ENCODE assay signal across 31 cellular contexts in genomic region chr2:118817469-118817868, GRCh38. TPM values are rescaled to one million over a fixed set of nuclear protein-coding genes. Genes with fewer than 3 reads are reported as not detected.
"Had no signal": no experiment of that assay in that cellular context is flagged by ENCODE, and none has a peak within 500 bp of the region (broad histone marks: within the 10 kb centered on the region; RNA-seq: fewer than 3 reads in every experiment).

No MANE protein-coding gene starts in this region.

- H3K36me3 Mint-ChIP-seq: naive thymus-derived CD8-positive, alpha-beta T cell; natural killer cell treated with Interleukin-12 subunit alpha and Interleukin-12 subunit beta and Interleukin-15 and Interleukin-18, amount 100 ng/mL, for 72 hours; stimulated activated effector memory CD8-positive, alpha-beta T cell treated with anti-CD3 and anti-CD28 coated beads, Interleukin-12 subunit alpha, Interleukin-12 subunit beta, amount 100 ng/mL, for 72 hours; stimulated activated naive B cell treated with anti-CD40 and anti-IgM and Interleukin-4, amounts not matched to agents 10 μg/mL and 1 μg/mL and 100 μg/mL, for 72 hours; type B pancreatic cell had no signal

- DNase-seq: naive thymus-derived CD8-positive, alpha-beta T cell; nephron progenitor cell; occipital lobe; ovary; posterior cingulate gyrus; psoas muscle; right cardiac atrium; right lobe of liver; sigmoid colon; small intestine; stimulated activated CD4-positive, alpha-beta T cell treated with anti-CD3 and anti-CD28 coated beads, Interleukin-15, amount 100 ng/mL, for 24 hours; stimulated activated CD4-positive, alpha-beta T cell treated with anti-CD3 and anti-CD28 coated beads, Interleukin-2, amount 100 ng/mL, for 24 hours; stimulated activated CD4-positive, alpha-beta T cell treated with anti-CD3 and anti-CD28 coated beads, Interleukin-2, amount 100 ng/mL, for 48 hours; stimulated activated CD4-positive, alpha-beta T cell treated with anti-CD3 and anti-CD28 coated beads, Interleukin-4, amount 100 ng/mL, for 24 hours; stimulated activated naive B cell treated with anti-CD40 and anti-IgM and Interleukin-4, amounts not matched to agents 10 μg/mL and 1 μg/mL and 100 μg/mL, for 72 hours; stimulated activated naive CD4-positive, alpha-beta T cell treated with Interleukin-2 at 50 U/mL for 16 hours; stomach; testis; tibial artery; transverse colon; upper lobe of right lung; uterus had no signal

- H3K4me3 Mint-ChIP-seq: naive thymus-derived CD8-positive, alpha-beta T cell; natural killer cell treated with Interleukin-12 subunit alpha and Interleukin-12 subunit beta and Interleukin-15 and Interleukin-18, amount 100 ng/mL, for 72 hours; nephron progenitor cell; neural crest cell; stimulated activated effector memory CD8-positive, alpha-beta T cell treated with anti-CD3 and anti-CD28 coated beads, Interleukin-12 subunit alpha, Interleukin-12 subunit beta, amount 100 ng/mL, for 72 hours; stimulated activated naive B cell treated with anti-CD40 and anti-IgM and Interleukin-4, amounts not matched to agents 10 μg/mL and 1 μg/mL and 100 μg/mL, for 72 hours; stimulated activated naive CD8-positive, alpha-beta T cell treated with anti-CD3 and anti-CD28 coated beads, Interleukin-15, Interleukin-2, amounts not matched to agents 100 ng/mL and 50 ng/mL, for 24 hours; type B pancreatic cell had no signal

- H3K4me3 ChIP-seq: ovary, psoas muscle, right lobe of liver, sigmoid colon, stomach, testis, tibial artery, transverse colon, upper lobe of right lung, uterus had no signal

- H3K9me3 ChIP-seq: ovary, psoas muscle, right lobe of liver, sigmoid colon, stomach, testis, tibial artery, transverse colon, upper lobe of right lung, uterus had no signal

- H3K9me3 Mint-ChIP-seq: natural killer cell treated with Interleukin-12 subunit alpha and Interleukin-12 subunit beta and Interleukin-15 and Interleukin-18, amount 100 ng/mL, for 72 hours; nephron progenitor cell; neural crest cell; stimulated activated effector memory CD8-positive, alpha-beta T cell treated with anti-CD3 and anti-CD28 coated beads, Interleukin-12 subunit alpha, Interleukin-12 subunit beta, amount 100 ng/mL, for 72 hours; stimulated activated naive B cell treated with anti-CD40 and anti-IgM and Interleukin-4, amounts not matched to agents 10 μg/mL and 1 μg/mL and 100 μg/mL, for 72 hours; stimulated activated naive CD8-positive, alpha-beta T cell treated with anti-CD3 and anti-CD28 coated beads, Interleukin-15, Interleukin-2, amounts not matched to agents 100 ng/mL and 50 ng/mL, for 24 hours; type B pancreatic cell had no signal

- H2AFZ ChIP-seq: parathyroid adenoma had no signal

- H3K36me3 ChIP-seq: ovary, right lobe of liver, sigmoid colon, stomach, tibial artery, transverse colon, upper lobe of right lung, uterus had no signal

- H3K27me3 ChIP-seq: ovary, right lobe of liver, testis, uterus had no signal

- H3K79me2 ChIP-seq: parathyroid adenoma had no signal

- H3K27ac Mint-ChIP-seq: natural killer cell treated with Interleukin-12 subunit alpha and Interleukin-12 subunit beta and Interleukin-15 and Interleukin-18, amount 100 ng/mL, for 72 hours; nephron progenitor cell; progenitor cell of endocrine pancreas; stimulated activated effector memory CD8-positive, alpha-beta T cell treated with anti-CD3 and anti-CD28 coated beads, Interleukin-12 subunit alpha, Interleukin-12 subunit beta, amount 100 ng/mL, for 72 hours; stimulated activated naive B cell treated with anti-CD40 and anti-IgM and Interleukin-4, amounts not matched to agents 10 μg/mL and 1 μg/mL and 100 μg/mL, for 72 hours; stimulated activated naive CD8-positive, alpha-beta T cell treated with anti-CD3 and anti-CD28 coated beads, Interleukin-15, Interleukin-2, amounts not matched to agents 100 ng/mL and 50 ng/mL, for 24 hours; type B pancreatic cell had no signal

- H3K9ac ChIP-seq: parathyroid adenoma had no signal

- H3K4me1 Mint-ChIP-seq: naive thymus-derived CD8-positive, alpha-beta T cell; stimulated activated effector memory CD8-positive, alpha-beta T cell treated with anti-CD3 and anti-CD28 coated beads, Interleukin-12 subunit alpha, Interleukin-12 subunit beta, amount 100 ng/mL, for 72 hours; stimulated activated naive B cell treated with anti-CD40 and anti-IgM and Interleukin-4, amounts not matched to agents 10 μg/mL and 1 μg/mL and 100 μg/mL, for 72 hours had no signal

- H3K4me1 ChIP-seq: parathyroid adenoma, psoas muscle, right lobe of liver, sigmoid colon, stomach, testis, tibial artery, transverse colon, upper lobe of right lung, uterus had no signal

- H3K27ac ChIP-seq: ovary, parathyroid adenoma, psoas muscle, right lobe of liver, sigmoid colon, stomach, testis, tibial artery, transverse colon, upper lobe of right lung, uterus had no signal

RNA-seq across cellular contexts. Expression of gene EN1, which starts 30.0 kb away (rescaled TPM):
- total RNA-seq: naive thymus-derived CD8-positive, alpha-beta T cell; natural killer cell treated with Interleukin-12 subunit alpha and Interleukin-12 subunit beta and Interleukin-15 and Interleukin-18, amount 100 ng/mL, for 72 hours; occipital lobe; ovary; renal cortical epithelial cell; right cardiac atrium; right lobe of liver; sigmoid colon; stomach; transverse colon; upper lobe of right lung; urinary bladder; uterus had no signal
- polyA plus RNA-seq: naive thymus-derived CD8-positive, alpha-beta T cell; ovary; right cardiac atrium; sigmoid colon; small intestine; stomach; urinary bladder had no signal
